In the genomic region with DNA sequence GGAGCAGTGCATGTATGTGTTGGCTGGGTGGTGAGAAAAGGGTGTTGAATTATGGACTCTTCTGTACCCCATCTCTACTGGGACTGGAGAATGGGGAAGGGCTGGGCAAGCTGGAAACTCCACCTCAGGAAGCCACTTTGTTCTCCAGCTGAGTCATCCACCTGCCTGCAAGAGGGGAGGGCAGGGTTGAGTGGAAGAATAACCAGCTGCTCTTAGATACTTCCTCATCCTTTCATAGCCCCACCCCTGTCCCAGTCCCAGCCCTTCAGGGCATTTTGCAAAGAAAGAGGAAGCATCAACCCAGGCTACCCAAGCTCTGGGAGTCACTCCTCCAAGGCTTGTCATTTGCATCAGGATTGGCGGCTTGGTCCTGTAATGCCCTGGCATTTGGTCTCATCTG, we compare ENCODE assay signal across 8 cellular contexts. TPM values are rescaled to one million over a fixed set of nuclear protein-coding genes. Genes with fewer than 3 reads are reported as not detected.
DNase-seq lines count a peak whose midpoint lies in the region; ATAC-seq lines count a peak whose summit lies in the region.

No MANE protein-coding gene starts in this region.

- DNase-seq in DMS53 (lab: John Stamatoyannopoulos, UW) (peak; percentile 94), SKM-1 (lab: John Stamatoyannopoulos, UW; ENCODE audit: unreplicated experiment) (peak; percentile 98), iPS DF 19.7 (ENCODE audit: low read depth, low spot score) (peak; percentile 63), G401 (ENCODE audit: low spot score) (no peak), hepatic stellate cell (ENCODE audit: low spot score) (no peak)

- in situ Hi-C loops in G401 (cut with HindIII; ENCODE audit: low sequenced_read_pairs) = no loop called here

- ATAC-seq in GM19397 (IDR thresholded peaks at IDR 0.05; ENCODE audit: unreplicated experiment) (peak; percentile 66), HG03457 (IDR thresholded peaks at IDR 0.05; ENCODE audit: unreplicated experiment) (peak; percentile 46), GM18858 (IDR thresholded peaks at IDR 0.05; ENCODE audit: unreplicated experiment) (no peak)

RNA-seq across cellular contexts. Expression of a gene that starts 33.1 kb away (rescaled TPM):
- total RNA-seq in G401 (2014; rRNA removed; shearing (Covaris generic)) = 280 and 333 TPM in 2 replicates

Comparison
In these comparisons a context has a peak if more than half of its experiments do, and no peak if none do; other contexts are left out.
1. DNase-seq: peak in DMS53 (single experiment), SKM-1 (single experiment) and iPS DF 19.7 (single experiment); none in G401 (single experiment) and hepatic stellate cell (single experiment).